9 cellular contexts compared by ENCODE assay signal in genomic region chr1:38941527-38942019, GRCh38. TPM values are rescaled to one million over a fixed set of nuclear protein-coding genes. Genes with fewer than 3 reads are reported as not detected.
DNase-seq lines count a peak whose midpoint lies in the region; ATAC-seq, FAIRE-seq and TF ChIP-seq lines count a peak whose summit lies in the region.
"Had no signal": no experiment of that assay in that cellular context is flagged by ENCODE, and none has a peak within 500 bp of the region (broad histone marks: within the 10 kb centered on the region; RNA-seq: fewer than 3 reads in every experiment).

RHBDL2 (minus strand) TSS chr1:38941830; CDS start chr1:38919212, 22,618 bp downstream.

- H3K9ac ChIP-seq in mammary epithelial cell (ENCODE audit: insufficient read depth, low read length) (peak within 1 kb of the TSS; percentile 66), keratinocyte (ENCODE audit: control insufficient read depth, extremely low read depth, insufficient read depth, low read length) (peak within 1 kb of the TSS; percentile 79), stomach smooth muscle (ENCODE audit: low read length in 2 of 2) (peak within 1 kb of the TSS in 1 of 2 donors; percentile 62), MM.1S (ENCODE audit: low read length) (no peak within 1 kb of the TSS)

- no peaks in the 10 kb centered on the region for H3K36me3 Mint-ChIP-seq in HFFc6 (ENCODE audit: low read depth)
- H3K36me3 Mint-ChIP-seq in CD4-positive, alpha-beta memory T cell = no peaks in the 10 kb centered on the region
- H3K36me3 Mint-ChIP-seq in naive thymus-derived CD4-positive, alpha-beta T cell = no peaks in the 10 kb centered on the region

- dilution Hi-C loops in mammary epithelial cell (cut with HindIII; ENCODE audit: low sequenced_read_pairs) = no loop called here
- dilution Hi-C loops in keratinocyte (cut with MboI; ENCODE audit: extremely low pct_ligation_motif_present, low sequenced_read_pairs) = no loop called here

- H3K79me2 ChIP-seq in mammary epithelial cell (ENCODE audit: insufficient read depth, low read length) (peaks cover 23% of the 10 kb centered on the region), keratinocyte (ENCODE audit: control insufficient read depth, insufficient read depth, low read length) (peaks cover 16% of the 10 kb centered on the region), MM.1S (ENCODE audit: low read length) (no peaks in the 10 kb centered on the region)

- POLR2A ChIA-PET in CD4-positive, alpha-beta memory T cell (lab: Charles Lee; ENCODE audit: partially characterized antibody) = no interaction called here
- POLR2A ChIA-PET in naive thymus-derived CD4-positive, alpha-beta T cell (lab: Charles Lee) = no interaction called here

- H3K27ac ChIP-seq in mammary epithelial cell (ENCODE audit: insufficient read depth, low read depth, low read length) = peak within 1 kb of the TSS; percentile 33
- H3K27ac ChIP-seq in keratinocyte (ENCODE audit: control insufficient read depth, insufficient read depth, low read length) = peak within 1 kb of the TSS; percentile 51
- H3K27ac ChIP-seq in stomach smooth muscle (ENCODE audit: low read length) = no peak within 1 kb of the TSS
- H3K27ac ChIP-seq in CD4-positive, alpha-beta memory T cell (ENCODE audit: low read depth, low read length) = no peak within 1 kb of the TSS
- no peak within 1 kb of the TSS for H3K27ac ChIP-seq in naive thymus-derived CD4-positive, alpha-beta T cell (ENCODE audit: low read depth, low read length)
- H3K27ac ChIP-seq in MM.1S (ENCODE audit: low read length) = no peak within 1 kb of the TSS

- no peaks in the 10 kb centered on the region for H3F3A ChIP-seq in MM.1S (ENCODE audit: insufficient read depth, low read length)

- peak within 1 kb of the TSS; percentile 25; the same call in 1 of the 2 replicates for H3K27ac Mint-ChIP-seq in HFFc6
- H3K27ac Mint-ChIP-seq in CD4-positive, alpha-beta memory T cell = peak within 1 kb of the TSS in 1 of 7 donors; percentile 42
- peak within 1 kb of the TSS in 1 of 9 donors; percentile 13 for H3K27ac Mint-ChIP-seq in naive thymus-derived CD4-positive, alpha-beta T cell

- peak within 1 kb of the TSS; percentile 48 to 92 (median 70) for H3K4me3 ChIP-seq in mammary epithelial cell (replicated peaks in 1 of 3; ENCODE audit: insufficient read depth in 1 of 3, low read depth in 2 of 3, low read length in 3 of 3)
- H3K4me3 ChIP-seq in keratinocyte (ENCODE audit: control insufficient read depth in 2 of 3, extremely low read depth in 1 of 3, insufficient read depth in 2 of 3, low read depth in 1 of 3, low read length in 3 of 3) = peak within 1 kb of the TSS; percentile 75 to 82 (median 76)
- peak within 1 kb of the TSS; percentile 22 to 68 for H3K4me3 ChIP-seq in stomach smooth muscle (ENCODE audit: low read length in 2 of 2)
- H3K4me3 ChIP-seq in CD4-positive, alpha-beta memory T cell (ENCODE audit: low read length in 2 of 2) = no peak within 1 kb of the TSS
- H3K4me3 ChIP-seq in naive thymus-derived CD4-positive, alpha-beta T cell (ENCODE audit: low read length) = no peak within 1 kb of the TSS
- H3K4me3 ChIP-seq in MM.1S (ENCODE audit: low read length) = no peak within 1 kb of the TSS

- no peaks in the 10 kb centered on the region for H3K9me3 Mint-ChIP-seq in HFFc6
- H3K9me3 Mint-ChIP-seq in CD4-positive, alpha-beta memory T cell = peaks cover 0 to 2% (median 0%) of the 10 kb centered on the region in 8 donors
- no peaks in the 10 kb centered on the region for H3K9me3 Mint-ChIP-seq in naive thymus-derived CD4-positive, alpha-beta T cell

- no peak for ATAC-seq in naive thymus-derived CD4-positive, alpha-beta T cell

- in situ Hi-C loops in mammary epithelial cell (cut with MboI; ENCODE audit: low sequenced_read_pairs in 2 of 2) = no loop called here

- H3K4me1 ChIP-seq in mammary epithelial cell (ENCODE audit: insufficient read depth, low read length) = peaks cover 13% of the 10 kb centered on the region
- peaks cover 8% of the 10 kb centered on the region for H3K4me1 ChIP-seq in keratinocyte (ENCODE audit: control insufficient read depth, extremely low read depth, insufficient read depth, low read length)
- peaks cover 8% of the 10 kb centered on the region for H3K4me1 ChIP-seq in stomach smooth muscle (ENCODE audit: control insufficient read depth, insufficient read depth, low read length)
- no peaks in the 10 kb centered on the region for H3K4me1 ChIP-seq in CD4-positive, alpha-beta memory T cell (ENCODE audit: insufficient read depth, low read length)
- H3K4me1 ChIP-seq in naive thymus-derived CD4-positive, alpha-beta T cell (ENCODE audit: control insufficient read depth in 2 of 2, insufficient read depth in 2 of 2, low read length in 2 of 2) = no peaks in the 10 kb centered on the region
- H3K4me1 ChIP-seq in MM.1S (ENCODE audit: low read length) = no peaks in the 10 kb centered on the region

- TF ChIP-seq CTCF in HFFc6 (IDR thresholded peaks at IDR 0.05) = no peak
- no peak for TF ChIP-seq CTCF in mammary epithelial cell (conservative IDR thresholded peaks at IDR 0.05 in 1 of 2, IDR thresholded peaks at IDR 0.05 in 1 of 2; ENCODE audit: extremely low read depth in 1 of 2, insufficient read depth in 1 of 2, low read depth in 1 of 2, low read length in 2 of 2)
- no peak for TF ChIP-seq CTCF in keratinocyte (optimal IDR thresholded peaks at IDR 0.05 in 1 of 3, IDR thresholded peaks at IDR 0.05 in 1 of 3, conservative IDR thresholded peaks at IDR 0.05 in 1 of 3; ENCODE audit: extremely low read depth in 1 of 3, insufficient read depth in 2 of 3, low read length in 3 of 3)
- no peak for TF ChIP-seq CTCF in MM.1S (IDR thresholded peaks at IDR 0.05; ENCODE audit: low read length)

- no peaks in the 10 kb centered on the region for H3K9me3 ChIP-seq in mammary epithelial cell (replicated peaks; ENCODE audit: insufficient read depth, low read length)
- no peaks in the 10 kb centered on the region for H3K9me3 ChIP-seq in keratinocyte (ENCODE audit: control insufficient read depth, low read depth, low read length)
- no peaks in the 10 kb centered on the region for H3K9me3 ChIP-seq in stomach smooth muscle (ENCODE audit: control insufficient read depth in 2 of 2, low read length in 2 of 2)
- H3K9me3 ChIP-seq in CD4-positive, alpha-beta memory T cell (ENCODE audit: control insufficient read depth in 1 of 2, low read length in 2 of 2) = no peaks in the 10 kb centered on the region
- no peaks in the 10 kb centered on the region for H3K9me3 ChIP-seq in naive thymus-derived CD4-positive, alpha-beta T cell (ENCODE audit: control insufficient read depth in 2 of 3, low read length in 3 of 3)
- H3K9me3 ChIP-seq in MM.1S (replicated peaks; ENCODE audit: insufficient read depth, low read length) = no peaks in the 10 kb centered on the region

- peaks cover 4% of the 10 kb centered on the region for H3K27me3 Mint-ChIP-seq in HFFc6 (ENCODE audit: insufficient read depth)
- H3K27me3 Mint-ChIP-seq in CD4-positive, alpha-beta memory T cell = peaks cover 0 to 4% of the 10 kb centered on the region in 2 donors
- peaks cover 0 to 4% (median 0%) of the 10 kb centered on the region in 5 donors for H3K27me3 Mint-ChIP-seq in naive thymus-derived CD4-positive, alpha-beta T cell

- H3K9me2 ChIP-seq in MM.1S (replicated peaks; ENCODE audit: insufficient read depth, low read length) = no peaks in the 10 kb centered on the region

- under 1% methylated on average over 10 of the region's 14 CpGs for WGBS in mammary epithelial cell (ENCODE audit: low coverage, missing lambda C conversion rate)

- H3K27me3 ChIP-seq in mammary epithelial cell (ENCODE audit: insufficient read depth, low read length) (no peaks in the 10 kb centered on the region), keratinocyte (ENCODE audit: control insufficient read depth, extremely low read depth, insufficient read depth, low read length) (no peaks in the 10 kb centered on the region), stomach smooth muscle (ENCODE audit: control insufficient read depth in 1 of 2, insufficient read depth in 2 of 2, low read length in 2 of 2) (no peaks in the 10 kb centered on the region), MM.1S (replicated peaks; ENCODE audit: insufficient read depth, low read length) (no peaks in the 10 kb centered on the region)
- no peaks in the 10 kb centered on the region for H3K27me3 ChIP-seq in CD4-positive, alpha-beta memory T cell (ENCODE audit: insufficient read depth, low read length)
- H3K27me3 ChIP-seq in naive thymus-derived CD4-positive, alpha-beta T cell (ENCODE audit: control insufficient read depth in 2 of 2, insufficient read depth in 2 of 2, low read length in 2 of 2) = no peaks in the 10 kb centered on the region

- peak; percentile 53 for FAIRE-seq in keratinocyte (lab: Jason Lieb, UNC)

- H3K4me1 Mint-ChIP-seq in HFFc6 (ENCODE audit: low read depth) = peaks cover 15% of the 10 kb centered on the region
- peaks cover 0 to 6% (median 5%) of the 10 kb centered on the region in 4 donors for H3K4me1 Mint-ChIP-seq in CD4-positive, alpha-beta memory T cell
- H3K4me1 Mint-ChIP-seq in naive thymus-derived CD4-positive, alpha-beta T cell = peaks cover 0 to 11% (median 5%) of the 10 kb centered on the region in 7 donors

- H3K4me3 Mint-ChIP-seq in HFFc6 = peak within 1 kb of the TSS; percentile 91
- peak within 1 kb of the TSS in 1 of 8 donors; percentile 31 for H3K4me3 Mint-ChIP-seq in CD4-positive, alpha-beta memory T cell
- no peak within 1 kb of the TSS for H3K4me3 Mint-ChIP-seq in naive thymus-derived CD4-positive, alpha-beta T cell

- no TSS peak for BruUV-seq in mammary epithelial cell (replicated peaks; lab: Mats Ljungman, UMichigan)

- H3K36me3 ChIP-seq in mammary epithelial cell (ENCODE audit: insufficient read depth, low read length) (no peaks in the 10 kb centered on the region), keratinocyte (ENCODE audit: control insufficient read depth in 2 of 2, extremely low read depth in 1 of 2, insufficient read depth in 2 of 2, low read length in 2 of 2) (no peaks in the 10 kb centered on the region), stomach smooth muscle (ENCODE audit: control insufficient read depth in 2 of 2, insufficient read depth in 2 of 2, low read length in 2 of 2) (no peaks in the 10 kb centered on the region), MM.1S (replicated peaks; ENCODE audit: insufficient read depth, low read length) (no peaks in the 10 kb centered on the region)
- no peaks in the 10 kb centered on the region for H3K36me3 ChIP-seq in CD4-positive, alpha-beta memory T cell (ENCODE audit: insufficient read depth, low read length)
- H3K36me3 ChIP-seq in naive thymus-derived CD4-positive, alpha-beta T cell (ENCODE audit: control insufficient read depth in 2 of 3, insufficient read depth in 3 of 3, low read length in 3 of 3) = no peaks in the 10 kb centered on the region

- peak; percentile 25 for DNase-seq in HFFc6
- DNase-seq in mammary epithelial cell = peak; percentile 86
- DNase-seq in keratinocyte (ENCODE audit: low read depth, low spot score) = no peak
- DNase-seq in CD4-positive, alpha-beta memory T cell = no peak
- DNase-seq in NOMO-1 treated with DMSO at 0.1 percent for 48 hours (lab: John Stamatoyannopoulos, UW; ENCODE audit: unreplicated experiment) = no peak
- no peak for DNase-seq in naive thymus-derived CD4-positive, alpha-beta T cell
- DNase-seq in MM.1S = no peak
- DNase-seq: NCI-H1092 had no signal

- no peaks in the 10 kb centered on the region for H3K9me1 ChIP-seq in keratinocyte (ENCODE audit: control insufficient read depth, extremely low read depth, insufficient read depth, low read length)

- CTCF ChIA-PET in mammary epithelial cell (lab: Charles Lee; ENCODE audit: low non-redundant PET) = interaction anchor here (0.5 kb wide), 1 partner anchor 446 kb away, joined by 6 read pairs; no protein-coding TSS in a partner anchor
- CTCF ChIA-PET in CD4-positive, alpha-beta memory T cell (lab: Charles Lee; ENCODE audit: partially characterized antibody) = no interaction called here
- CTCF ChIA-PET in naive thymus-derived CD4-positive, alpha-beta T cell (lab: Charles Lee) = no interaction called here

- H3K4me2 ChIP-seq in mammary epithelial cell (ENCODE audit: insufficient read depth, low read depth, low read length) = peak within 1 kb of the TSS; percentile 85
- H3K4me2 ChIP-seq in keratinocyte (ENCODE audit: control insufficient read depth, extremely low read depth, insufficient read depth, low read depth, low read length) = peak within 1 kb of the TSS; percentile 88
- H3K4me2 ChIP-seq in MM.1S (ENCODE audit: low read depth, low read length) = no peak within 1 kb of the TSS

- intact Hi-C loops in mammary epithelial cell (cut with micrococcal nuclease) = loop anchor here (2.0 kb wide), 1 partner anchor 49 kb away; the partner anchor contains the start of gene AKIRIN1
- intact Hi-C loops in CD4-positive, alpha-beta memory T cell (cut with micrococcal nuclease) = no loop called here
- intact Hi-C loops in naive thymus-derived CD4-positive, alpha-beta T cell (cut with micrococcal nuclease) = no loop called here

- H4K20me1 ChIP-seq in mammary epithelial cell (ENCODE audit: insufficient read depth, low read length) (no peaks in the 10 kb centered on the region), keratinocyte (ENCODE audit: control insufficient read depth, extremely low read depth, insufficient read depth, low read length) (no peaks in the 10 kb centered on the region), MM.1S (ENCODE audit: insufficient read depth, low read length) (no peaks in the 10 kb centered on the region)

- peak within 1 kb of the TSS; percentile 97 for H2AFZ ChIP-seq in mammary epithelial cell (ENCODE audit: low read depth, low read length)
- peak within 1 kb of the TSS; percentile 93 for H2AFZ ChIP-seq in keratinocyte (ENCODE audit: control insufficient read depth, low read length)
- no peak within 1 kb of the TSS for H2AFZ ChIP-seq in MM.1S (ENCODE audit: low read length)

RNA-seq across cellular contexts. Expression of gene RHBDL2, which starts in this region (rescaled TPM):
- total RNA-seq in HFFc6 (2021; fragmentation: NEBNext Ultra II Directional; extraction: Animal tissue kit (Norgen Biotek cat#: 25700)) = 1 to 10 TPM in 2 of 6 experiments, under 1 TPM in 4; 0.11 to 1.2 (median 0.51) TPM
- total RNA-seq in mammary epithelial cell = 1 to 10 TPM in 1 of 2 donors, under 1 TPM in 1; 0.67 to 7.5 TPM
- polyA plus RNA-seq in mammary epithelial cell = 3.2 TPM
- not detected for polyA minus RNA-seq in mammary epithelial cell
- 5.4 to 9.2 TPM (median 7.9 TPM) in 3 replicates for polyA plus RNA-seq in keratinocyte
- 11.6 TPM for polyA plus RNA-seq in keratinocyte (2011; ENCODE audit: low read depth)
- polyA plus RNA-seq in keratinocyte (2011; cell fraction: cytosol; rRNA removed) = 7.2 and 7.3 TPM in 2 replicates
- polyA plus RNA-seq in keratinocyte (2011; cell fraction: nucleus; rRNA removed) = 10.9 and 16.2 TPM in 2 replicates
- polyA plus RNA-seq in keratinocyte (2012; ENCODE audit: low replicate concordance) = 12.8 and 29.6 TPM in 2 replicates
- 3.2 to 4.3 TPM (median 4.2 TPM) in 3 replicates for polyA minus RNA-seq in keratinocyte
- 2.9 TPM for polyA minus RNA-seq in keratinocyte (2011; cell fraction: cytosol; rRNA and poly(A)+ RNA removed)
- 2.5 and 4.7 TPM in 2 replicates for polyA minus RNA-seq in keratinocyte (2011; cell fraction: nucleus; rRNA and poly(A)+ RNA removed)
- not detected for total RNA-seq in CD4-positive, alpha-beta memory T cell
- not detected for polyA plus RNA-seq in CD4-positive, alpha-beta memory T cell
- not detected for total RNA-seq in naive thymus-derived CD4-positive, alpha-beta T cell
- polyA plus RNA-seq in naive thymus-derived CD4-positive, alpha-beta T cell = not detected

Comparison
In these comparisons a context has a peak if more than half of its experiments do, and no peak if none do; other contexts are left out.
1. DNase-seq: peak in HFFc6 (single experiment) and mammary epithelial cell (single experiment); none in keratinocyte (single experiment), CD4-positive, alpha-beta memory T cell (0 of 5), NOMO-1 treated with DMSO at 0.1 percent for 48 hours (single experiment), naive thymus-derived CD4-positive, alpha-beta T cell (0 of 9) and MM.1S (single experiment).
2. H3K27ac ChIP-seq: peak in mammary epithelial cell (single experiment) and keratinocyte (single experiment); none in stomach smooth muscle (single experiment), CD4-positive, alpha-beta memory T cell (single experiment), naive thymus-derived CD4-positive, alpha-beta T cell (single experiment) and MM.1S (single experiment).
3. H3K4me3 ChIP-seq: peak in mammary epithelial cell (3 of 3), keratinocyte (3 of 3) and stomach smooth muscle (2 of 2); none in CD4-positive, alpha-beta memory T cell (0 of 2), naive thymus-derived CD4-positive, alpha-beta T cell (single experiment) and MM.1S (single experiment).